ENCODE assay signal across 13 cellular contexts in genomic region chr1:229109320-229109761, GRCh38.
DNase-seq lines count a peak whose midpoint lies in the region; ATAC-seq and TF ChIP-seq lines count a peak whose summit lies in the region.
"Had no signal": no experiment of that assay in that cellular context is flagged by ENCODE, and none has a peak within 500 bp of the region (broad histone marks: within the 10 kb centered on the region; RNA-seq: fewer than 3 reads in every experiment).

No MANE protein-coding gene starts in this region.

- peaks cover 0 to 3% (median 0%) of the 10 kb centered on the region in 11 experiments; a peak in 2 of 22 replicates for H3K9me3 ChIP-seq in BLaER1 treated with 17β-estradiol and CSF1 and Interleukin-3, amounts not matched to agents 10 nM and 100 nM (replicated peaks in 1 of 11)
- H3K9me3 ChIP-seq in SJCRH30 (replicated peaks), result no peaks in the 10 kb centered on the region
- H3K9me3 ChIP-seq in right cardiac atrium (ENCODE audit: control insufficient read depth, low read length), result no peaks in the 10 kb centered on the region

- peaks cover 36 to 68% (median 51%) of the 10 kb centered on the region in 10 experiments for H3K4me1 ChIP-seq in BLaER1 treated with 17β-estradiol and CSF1 and Interleukin-3, amounts not matched to agents 10 nM and 100 nM
- H3K4me1 ChIP-seq in SJCRH30, result peaks cover 64% of the 10 kb centered on the region
- peaks cover 5% of the 10 kb centered on the region for H3K4me1 ChIP-seq in right cardiac atrium (ENCODE audit: control insufficient read depth, insufficient read depth, low read length)

- DNase-seq in SJCRH30, result peak; percentile 87 to 94
- DNase-seq in right cardiac atrium, result peak; percentile 55 to 84 (median 64)
- DNase-seq in progenitor cell of endocrine pancreas (ENCODE audit: low spot score, unreplicated experiment), result no peak
- DNase-seq in UCSD-AML1 (lab: John Stamatoyannopoulos, UW; ENCODE audit: unreplicated experiment), result no peak
- no peak for DNase-seq in activated CD8-positive, alpha-beta memory T cell treated with anti-CD3 and anti-CD28 coated beads, Interleukin-2, amount 10 ng/mL, durations not matched to agents 7 days and 5 days
- DNase-seq: activated CD4-positive, alpha-beta T cell treated with anti-CD3 and anti-CD28 coated beads for 48 hours; NCI-H1436; NCI-H526; T-cell had no signal

- no peak for TF ChIP-seq CTCF in progenitor cell of endocrine pancreas (IDR thresholded peaks at IDR 0.05; ENCODE audit: unreplicated experiment)

- peak overlapping the region; percentile 27 to 87 (median 64); a peak in 20 of 22 replicates for H3K27ac ChIP-seq in BLaER1 treated with 17β-estradiol and CSF1 and Interleukin-3, amounts not matched to agents 10 nM and 100 nM
- H3K27ac ChIP-seq in SJCRH30, result peak overlapping the region; percentile 93
- no peak overlapping the region for H3K27ac ChIP-seq in right cardiac atrium (ENCODE audit: low read length)

- H4K20me1 ChIP-seq in BLaER1 treated with 17β-estradiol and CSF1 and Interleukin-3, amounts not matched to agents 10 nM and 100 nM, result peaks cover 0 to 5% (median 0%) of the 10 kb centered on the region in 11 experiments; a peak in 1 of 22 replicates

- H3K27me3 Mint-ChIP-seq in progenitor cell of endocrine pancreas, result no peaks in the 10 kb centered on the region
- peaks cover 17% of the 10 kb centered on the region for H3K27me3 Mint-ChIP-seq in activated CD8-positive, alpha-beta memory T cell treated with anti-CD3 and anti-CD28 coated beads, Interleukin-2, amount 10 ng/mL, durations not matched to agents 7 days and 5 days

- peak overlapping the region; percentile 78 to 93 (median 85) for H3K4me2 ChIP-seq in BLaER1 treated with 17β-estradiol and CSF1 and Interleukin-3, amounts not matched to agents 10 nM and 100 nM

- intact Hi-C loops in right cardiac atrium (cut with DNase I), result no loop called here

- peaks cover 0 to 6% (median 0%) of the 10 kb centered on the region in 11 experiments; a peak in 4 of 22 replicates for H3K27me3 ChIP-seq in BLaER1 treated with 17β-estradiol and CSF1 and Interleukin-3, amounts not matched to agents 10 nM and 100 nM
- H3K27me3 ChIP-seq in SJCRH30 (no peaks in the 10 kb centered on the region), right cardiac atrium (ENCODE audit: control insufficient read depth, insufficient read depth) (no peaks in the 10 kb centered on the region)

- H3K4me1 Mint-ChIP-seq in progenitor cell of endocrine pancreas (ENCODE audit: low read depth), result peaks cover 68% of the 10 kb centered on the region
- no peaks in the 10 kb centered on the region for H3K4me1 Mint-ChIP-seq in activated CD8-positive, alpha-beta memory T cell treated with anti-CD3 and anti-CD28 coated beads, Interleukin-2, amount 10 ng/mL, durations not matched to agents 7 days and 5 days

- ATAC-seq in right cardiac atrium (peak; percentile 58 to 75), HG03108 (IDR thresholded peaks at IDR 0.05; ENCODE audit: unreplicated experiment) (no peak), HG02852 (IDR thresholded peaks at IDR 0.05; ENCODE audit: unreplicated experiment) (no peak)
- no peak for ATAC-seq in activated CD8-positive, alpha-beta memory T cell treated with anti-CD3 and anti-CD28 coated beads, Interleukin-2, amount 10 ng/mL, durations not matched to agents 7 days and 5 days
- ATAC-seq: T-cell had no signal

- WGBS in right cardiac atrium, result 59% methylated on average over 5 of the region's 5 CpGs

- peak overlapping the region in 10 of 11 experiments; percentile 9 to 68 (median 51); a peak in 15 of 22 replicates for H3K9ac ChIP-seq in BLaER1 treated with 17β-estradiol and CSF1 and Interleukin-3, amounts not matched to agents 10 nM and 100 nM

- CTCF ChIA-PET in activated CD8-positive, alpha-beta memory T cell treated with anti-CD3 and anti-CD28 coated beads, Interleukin-2, amount 10 ng/mL, durations not matched to agents 7 days and 5 days (lab: Charles Lee), result no interaction called here

- peak overlapping the region; percentile 91 for H3K27ac Mint-ChIP-seq in progenitor cell of endocrine pancreas
- H3K27ac Mint-ChIP-seq in activated CD8-positive, alpha-beta memory T cell treated with anti-CD3 and anti-CD28 coated beads, Interleukin-2, amount 10 ng/mL, durations not matched to agents 7 days and 5 days, result no peak overlapping the region
- H3K27ac Mint-ChIP-seq: activated T-helper 2 cell treated with anti-CD3 and anti-CD28 coated beads, Interferon-gamma antibody, Interleukin-2, Interleukin-4, amounts not matched to agents 10 μg/mL and 5 μg/mL and 100 μg/mL, durations not matched to agents 14 hours and 24 hours and 36 hours; T-cell had no signal

- H3K36me3 Mint-ChIP-seq in progenitor cell of endocrine pancreas (ENCODE audit: insufficient read depth), result no peaks in the 10 kb centered on the region
- no peaks in the 10 kb centered on the region for H3K36me3 Mint-ChIP-seq in activated CD8-positive, alpha-beta memory T cell treated with anti-CD3 and anti-CD28 coated beads, Interleukin-2, amount 10 ng/mL, durations not matched to agents 7 days and 5 days
- H3K36me3 Mint-ChIP-seq: T-cell had no signal

- H3K4me3 Mint-ChIP-seq in progenitor cell of endocrine pancreas (ENCODE audit: low read depth), result no peak overlapping the region
- H3K4me3 Mint-ChIP-seq in activated CD8-positive, alpha-beta memory T cell treated with anti-CD3 and anti-CD28 coated beads, Interleukin-2, amount 10 ng/mL, durations not matched to agents 7 days and 5 days, result no peak overlapping the region
- H3K4me3 Mint-ChIP-seq: T-cell had no signal

- no peak overlapping the region for H3K4me3 ChIP-seq in BLaER1 treated with 17β-estradiol and CSF1 and Interleukin-3, amounts not matched to agents 10 nM and 100 nM
- H3K4me3 ChIP-seq in SJCRH30, result no peak overlapping the region
- no peak overlapping the region for H3K4me3 ChIP-seq in right cardiac atrium (ENCODE audit: low read length)

- H3K9me3 Mint-ChIP-seq in progenitor cell of endocrine pancreas (ENCODE audit: low read depth), result no peaks in the 10 kb centered on the region
- no peaks in the 10 kb centered on the region for H3K9me3 Mint-ChIP-seq in activated CD8-positive, alpha-beta memory T cell treated with anti-CD3 and anti-CD28 coated beads, Interleukin-2, amount 10 ng/mL, durations not matched to agents 7 days and 5 days (ENCODE audit: low read depth)
- H3K9me3 Mint-ChIP-seq: activated T-helper 2 cell treated with anti-CD3 and anti-CD28 coated beads, Interferon-gamma antibody, Interleukin-2, Interleukin-4, amounts not matched to agents 10 μg/mL and 5 μg/mL and 100 μg/mL, durations not matched to agents 14 hours and 24 hours and 36 hours; T-cell had no signal

- H3K36me3 ChIP-seq in BLaER1 treated with 17β-estradiol and CSF1 and Interleukin-3, amounts not matched to agents 10 nM and 100 nM, result no peaks in the 10 kb centered on the region
- H3K36me3 ChIP-seq in SJCRH30, result no peaks in the 10 kb centered on the region

Comparison
In these comparisons a context has a peak if more than half of its experiments do, and no peak if none do; other contexts are left out.
1. DNase-seq: peak in SJCRH30 (2 of 2) and right cardiac atrium (3 of 3); none in progenitor cell of endocrine pancreas (single experiment), UCSD-AML1 (single experiment) and activated CD8-positive, alpha-beta memory T cell treated with anti-CD3 and anti-CD28 coated beads, Interleukin-2, amount 10 ng/mL, durations not matched to agents 7 days and 5 days (single experiment).
2. ATAC-seq: peak in right cardiac atrium (2 of 2); none in HG03108 (single experiment), HG02852 (single experiment) and activated CD8-positive, alpha-beta memory T cell treated with anti-CD3 and anti-CD28 coated beads, Interleukin-2, amount 10 ng/mL, durations not matched to agents 7 days and 5 days (single experiment).